Comparison of ENCODE assay signal across 17 cellular contexts in genomic region chr1:226495716-226496115, GRCh38. TPM values are rescaled to one million over a fixed set of nuclear protein-coding genes. Genes with fewer than 3 reads are reported as not detected.
DNase-seq lines count a peak whose midpoint lies in the region; ATAC-seq and TF ChIP-seq lines count a peak whose summit lies in the region.
"Had no signal": no experiment of that assay in that cellular context is flagged by ENCODE, and none has a peak within 500 bp of the region (broad histone marks: within the 10 kb centered on the region; RNA-seq: fewer than 3 reads in every experiment).

No MANE protein-coding gene starts in this region.

- H3K9ac ChIP-seq in H9 (ENCODE audit: extremely low read depth, insufficient read length, low read length): no peak overlapping the region

- no peak overlapping the region for H2BK120ac ChIP-seq in H9 (ENCODE audit: low read depth, low read length, poor library complexity, severe bottlenecking)

- POLR2A ChIA-PET in Caco-2 (lab: Charles Lee): no interaction called here

- intact Hi-C loops in Caco-2 (cut with micrococcal nuclease; ENCODE audit: unreplicated experiment): no loop called here
- intact Hi-C loops in mucosa of descending colon (cut with DNase I, micrococcal nuclease): no loop called here

- no CpG with 5 or more reads among the region's 4 CpGs for WGBS in H9 (ENCODE audit: extremely low coverage, insufficient read length, low lambda C conversion rate)

- CTCF ChIA-PET in Caco-2 (lab: Charles Lee): interaction anchor here (0.6 kb wide), 1 partner anchor 117 kb away, joined by 3 read pairs; no protein-coding TSS in a partner anchor

- no peak overlapping the region for H2AK5ac ChIP-seq in H9 (ENCODE audit: insufficient read length, low read length)

- no peak overlapping the region for H2BK20ac ChIP-seq in H9 (ENCODE audit: low read depth, low read length, poor library complexity, severe bottlenecking)

- H3K36me3 ChIP-seq in Caco-2 (ENCODE audit: control insufficient read depth, insufficient read depth, low read length) (no peaks in the 10 kb centered on the region), mucosa of descending colon (ENCODE audit: low read depth) (no peaks in the 10 kb centered on the region)
- H3K36me3 ChIP-seq: Peyer's patch had no signal

- H3K4me2 ChIP-seq in H9 (ENCODE audit: insufficient read depth, insufficient read length, low read length): no peak overlapping the region

- no peak overlapping the region for H4K91ac ChIP-seq in H9 (ENCODE audit: insufficient read length, low read depth, low read length)

- H3K27me3 ChIP-seq in Caco-2 (replicated peaks; ENCODE audit: control insufficient read depth, insufficient read depth, low read length) (no peaks in the 10 kb centered on the region), H9 (ENCODE audit: insufficient read depth, low read length) (no peaks in the 10 kb centered on the region)
- H3K27me3 ChIP-seq: Peyer's patch had no signal

- H3K4me1 Mint-ChIP-seq in Caco-2 (ENCODE audit: low read depth, unreplicated experiment) (peaks cover 16% of the 10 kb centered on the region), H9 (peaks cover 22 to 26% of the 10 kb centered on the region in 2 experiments)

- H3K4me3 Mint-ChIP-seq in Caco-2 (ENCODE audit: unreplicated experiment) (no peak overlapping the region), H9 (no peak overlapping the region)
- H3K4me3 Mint-ChIP-seq: HFFc6 had no signal

- no peak overlapping the region for H3K23ac ChIP-seq in H9 (ENCODE audit: insufficient read length, low read depth, low read length)

- no peaks in the 10 kb centered on the region for H3K79me1 ChIP-seq in H9 (ENCODE audit: insufficient read depth, low read depth, low read length, poor library complexity, severe bottlenecking)

- H3K4me1 ChIP-seq in Caco-2 (0 out of 2 replicates have a peak, but pooled peaks cover 10% of the 10 kb centered on the region), H9 (ENCODE audit: insufficient read depth, low read length) (peaks cover 7% of the 10 kb centered on the region; the same call in 1 of the 2 replicates), mucosa of descending colon (ENCODE audit: low read depth) (no peaks in the 10 kb centered on the region)
- H3K4me1 ChIP-seq: Peyer's patch had no signal

- TF ChIP-seq CTCF in Caco-2 (IDR thresholded peaks at IDR 0.05; ENCODE audit: insufficient read depth in 1 of 2, low read depth in 1 of 2, low read length in 1 of 2, severe bottlenecking in 1 of 2, unreplicated experiment in 1 of 2) (no peak), H9 (conservative IDR thresholded peaks at IDR 0.05) (no peak), mucosa of descending colon (IDR thresholded peaks at IDR 0.05) (no peak)

- no peak overlapping the region for H2BK12ac ChIP-seq in H9 (ENCODE audit: insufficient read length, low read depth, low read length)

- H3K4me3 ChIP-seq in Caco-2 (ENCODE audit: low read depth, low read length): no peak overlapping the region
- no peak overlapping the region for H3K4me3 ChIP-seq in mucosa of descending colon
- H3K4me3 ChIP-seq: K562, Peyer's patch, SK-N-MC had no signal

- no peaks in the 10 kb centered on the region for H3K23me2 ChIP-seq in H9 (ENCODE audit: insufficient read length, low read depth, low read length, poor library complexity, severe bottlenecking)

- H3K9me3 ChIP-seq in Caco-2 (no peaks in the 10 kb centered on the region), H9 (ENCODE audit: control insufficient read depth, low read depth, low read length) (no peaks in the 10 kb centered on the region), mucosa of descending colon (no peaks in the 10 kb centered on the region)
- H3K9me3 ChIP-seq: Peyer's patch had no signal

- H3T11ph ChIP-seq in H9 (ENCODE audit: low read length): no peak overlapping the region

- H3K9me3 Mint-ChIP-seq in Caco-2 (ENCODE audit: unreplicated experiment) (no peaks in the 10 kb centered on the region), H9 (no peaks in the 10 kb centered on the region)
- H3K9me3 Mint-ChIP-seq: HFFc6 had no signal

- peak; percentile 83 for ATAC-seq in mucosa of descending colon
- ATAC-seq in GM19328 (IDR thresholded peaks at IDR 0.05; ENCODE audit: unreplicated experiment): no peak
- ATAC-seq: K562 had no signal

- H3K79me2 ChIP-seq in H9 (ENCODE audit: insufficient read depth, low read length): no peaks in the 10 kb centered on the region

- DNase-seq in Caco-2 (no peak), H9 (peak; percentile 15), ecto neural progenitor cell (ENCODE audit: low spot score) (peak; percentile 33), mucosa of descending colon (no peak), DMS79 treated with DMSO at 0.1 percent for 48 hours (lab: John Stamatoyannopoulos, UW) (no peak), NCI-H748 treated with DMSO at 0.1 percent for 48 hours (lab: John Stamatoyannopoulos, UW) (no peak), 8988T (no peak)
- DNase-seq: DND-41, GOT3, HFFc6, NCI-H2081, NCI-H510A treated with DMSO at 0.1 percent for 48 hours, Peyer's patch, Right ventricle myocardium superior had no signal

- H3K4ac ChIP-seq in H9 (ENCODE audit: low read depth, low read length): no peak overlapping the region

- no peak overlapping the region for H2AFZ ChIP-seq in H9 (ENCODE audit: low read length)

- H4K5ac ChIP-seq in H9 (ENCODE audit: insufficient read length, low read depth, low read length): no peak overlapping the region

- H2BK5ac ChIP-seq in H9 (ENCODE audit: insufficient read length, low read length): no peak overlapping the region

- no peak overlapping the region for H4K8ac ChIP-seq in H9 (replicated peaks; ENCODE audit: insufficient read length, low read depth, low read length)

- H3K18ac ChIP-seq in H9 (ENCODE audit: insufficient read length, low read depth, low read length): no peak overlapping the region

- no peak overlapping the region for H2BK15ac ChIP-seq in H9 (ENCODE audit: low read depth, low read length)

- no peaks in the 10 kb centered on the region for H3K36me3 Mint-ChIP-seq in Caco-2 (ENCODE audit: insufficient read depth, unreplicated experiment)
- H3K36me3 Mint-ChIP-seq in H9 (ENCODE audit: insufficient read depth in 1 of 3, low read depth in 3 of 3): no peaks in the 10 kb centered on the region

- H4K20me1 ChIP-seq in H9 (ENCODE audit: control insufficient read depth, insufficient read depth, insufficient read length): no peaks in the 10 kb centered on the region

- BruUV-seq in Caco-2 (replicated peaks; lab: Mats Ljungman, UMichigan): no TSS peak

- H3K27ac ChIP-seq in H9 (ENCODE audit: insufficient read length, low read depth, low read length): no peak overlapping the region
- H3K27ac ChIP-seq: Peyer's patch, SK-N-MC had no signal

- H3K14ac ChIP-seq in H9 (ENCODE audit: insufficient read depth, low read length): no peak overlapping the region

- H3K27ac Mint-ChIP-seq in Caco-2 (ENCODE audit: unreplicated experiment): peak overlapping the region; percentile 61
- H3K27ac Mint-ChIP-seq in H9: no peak overlapping the region
- H3K27ac Mint-ChIP-seq: HFFc6 had no signal

- no peak overlapping the region for H3K56ac ChIP-seq in H9 (ENCODE audit: insufficient read length, low read depth, low read length)

- H3K27me3 Mint-ChIP-seq in Caco-2 (ENCODE audit: insufficient read depth, unreplicated experiment) (no peaks in the 10 kb centered on the region), H9 (ENCODE audit: low read depth) (peaks cover 15% of the 10 kb centered on the region)

RNA-seq across cellular contexts. Expression of gene STUM, which starts 52.8 kb away (rescaled TPM):
- 1.7 and 1.9 TPM in 2 replicates for total RNA-seq in Caco-2 (2022)
- total RNA-seq in H9 (2021): 0.09 and 0.11 TPM in 2 replicates
- total RNA-seq in mucosa of descending colon: 10 to 100 TPM in 1 of 3 donors, 1 to 10 TPM in 2; 1.2 to 18.4 (median 4.9) TPM
- total RNA-seq: HFFc6, K562 had no signal

Comparison
In these comparisons a context has a peak if more than half of its experiments do, and no peak if none do; other contexts are left out.
1. DNase-seq: peak in H9 (single experiment) and ecto neural progenitor cell (single experiment); none in Caco-2 (0 of 2), mucosa of descending colon (0 of 3), DMS79 treated with DMSO at 0.1 percent for 48 hours (single experiment), NCI-H748 treated with DMSO at 0.1 percent for 48 hours (single experiment) and 8988T (single experiment).